In genomic region chr6:112200185-112200914, GRCh38 we compare ENCODE assay signal across 1 cellular context. TPM values are rescaled to one million over a fixed set of nuclear protein-coding genes. Genes with fewer than 3 reads are reported as not detected.
"Had no signal": no experiment of that assay in that cellular context is flagged by ENCODE, and none has a peak within 500 bp of the region (broad histone marks: within the 10 kb centered on the region; RNA-seq: fewer than 3 reads in every experiment).

No MANE protein-coding gene starts in this region.

RNA-seq across cellular contexts. Expression of gene LAMA4, which starts 54.0 kb away (rescaled TPM):
- total RNA-seq: NCI-H460 had no signal
